Comparison of ENCODE assay signal across 8 cellular contexts in genomic region chr14:65170318-65170717, GRCh38.
DNase-seq lines count a peak whose midpoint lies in the region; ATAC-seq, FAIRE-seq and TF ChIP-seq lines count a peak whose summit lies in the region.
"Had no signal": no experiment of that assay in that cellular context is flagged by ENCODE, and none has a peak within 500 bp of the region (broad histone marks: within the 10 kb centered on the region; RNA-seq: fewer than 3 reads in every experiment).

No MANE protein-coding gene starts in this region.

- no peak for TF ChIP-seq CTCF in OCI-LY3 (IDR thresholded peaks at IDR 0.05; ENCODE audit: low read depth, low read length)
- no peak for TF ChIP-seq CTCF in endothelial cell (IDR thresholded peaks at IDR 0.05; ENCODE audit: unreplicated experiment)

- no peaks in the 10 kb centered on the region; the same call in 1 of the 2 replicates for H4K20me1 ChIP-seq in OCI-LY3 (ENCODE audit: insufficient read depth, low read length)

- peak overlapping the region; percentile 43 for H3K4me2 ChIP-seq in OCI-LY3 (ENCODE audit: low read length)

- H3K27me3 ChIP-seq in OCI-LY3 (ENCODE audit: low read depth, low read length): peaks cover 72% of the 10 kb centered on the region

- no peak overlapping the region for H3K27ac ChIP-seq in OCI-LY3 (ENCODE audit: low read length)

- no peaks in the 10 kb centered on the region for H3K79me2 ChIP-seq in OCI-LY3 (ENCODE audit: low read length)

- no peak for FAIRE-seq in GM12891 (lab: Jason Lieb, UNC)

- H3K4me1 ChIP-seq in OCI-LY3 (ENCODE audit: low read length): peaks cover 22% of the 10 kb centered on the region

- no peaks in the 10 kb centered on the region for H3K36me3 Mint-ChIP-seq in endothelial cell (ENCODE audit: low read depth, unreplicated experiment)

- no peak overlapping the region for H3K4me3 Mint-ChIP-seq in endothelial cell (ENCODE audit: unreplicated experiment)
- H3K4me3 Mint-ChIP-seq: dendritic cell treated with granulocyte-macrophage colony-stimulating factor and Interleukin-4, amounts not matched to agents 40 ng/mL and 50 ng/mL, for 4 days had no signal

- H3K9ac ChIP-seq in OCI-LY3 (ENCODE audit: low read length): no peak overlapping the region

- 0 out of 2 replicates have a peak overlapping the region, but pooled peaks have one; percentile 43 for H3K4me3 ChIP-seq in OCI-LY3 (ENCODE audit: low read length)
- H3K4me3 ChIP-seq in skeletal muscle cell (ENCODE audit: low read depth, low read length): peak overlapping the region; percentile 34

- DNase-seq in GM12891 (ENCODE audit: insufficient read length, low spot score): no peak
- no peak for DNase-seq in endothelial cell (ENCODE audit: low spot score)
- no peak for DNase-seq in skeletal muscle cell (ENCODE audit: low read depth)
- no peak for DNase-seq in NCI-H2196 (lab: John Stamatoyannopoulos, UW; ENCODE audit: unreplicated experiment)

- H3K4me1 Mint-ChIP-seq in endothelial cell (ENCODE audit: unreplicated experiment): peaks cover 4% of the 10 kb centered on the region

- TF ChIP-seq POLR2A in GM12891 (IDR thresholded peaks at IDR 0.05; ENCODE audit: low read depth, low read length): peak; percentile 30; the same call in 1 of the 2 replicates

- no peaks in the 10 kb centered on the region for H3K9me3 Mint-ChIP-seq in endothelial cell (ENCODE audit: unreplicated experiment)
- H3K9me3 Mint-ChIP-seq: dendritic cell treated with granulocyte-macrophage colony-stimulating factor and Interleukin-4, amounts not matched to agents 40 ng/mL and 50 ng/mL, for 4 days had no signal

- ATAC-seq in HG03469 (IDR thresholded peaks at IDR 0.05; ENCODE audit: unreplicated experiment) (no peak), HG03097 (IDR thresholded peaks at IDR 0.05; ENCODE audit: low FRiP score, unreplicated experiment) (no peak)

- H3K36me3 ChIP-seq in OCI-LY3 (replicated peaks; ENCODE audit: low read depth, low read length): no peaks in the 10 kb centered on the region

- no peak overlapping the region for H2AFZ ChIP-seq in OCI-LY3 (ENCODE audit: low read depth, low read length)

- H3K9me3 ChIP-seq in OCI-LY3 (ENCODE audit: insufficient read depth, low read length): no peaks in the 10 kb centered on the region

- H3K27me3 Mint-ChIP-seq in endothelial cell (ENCODE audit: unreplicated experiment): no peaks in the 10 kb centered on the region

- peak overlapping the region; percentile 72 for H3K27ac Mint-ChIP-seq in endothelial cell (ENCODE audit: unreplicated experiment)
- H3K27ac Mint-ChIP-seq: dendritic cell treated with granulocyte-macrophage colony-stimulating factor and Interleukin-4, amounts not matched to agents 40 ng/mL and 50 ng/mL, for 4 days had no signal

TF ChIP-seq in GM12891, 5 proteins besides CTCF, POLR2A, EP300 and RAD21:
- TF ChIP-seq POLR2AphosphoS5 (IDR thresholded peaks at IDR 0.05; ENCODE audit: low read depth, low read length) (no peak), PAX5 (IDR thresholded peaks at IDR 0.05; ENCODE audit: insufficient read depth, low read length, severe bottlenecking) (no peak), SPI1 (IDR thresholded peaks at IDR 0.05; ENCODE audit: low read depth, low read length) (no peak), POU2F2 (IDR thresholded peaks at IDR 0.05; ENCODE audit: low read depth, low read length) (no peak), TAF1 (IDR thresholded peaks at IDR 0.05; ENCODE audit: low read depth, low read length) (no peak)
TF ChIP-seq in GM12891: peak in this region for 0.
